In genomic region chr6:37058084-37058586, GRCh38 we compare ENCODE assay signal across 17 cellular contexts. TPM values are rescaled to one million over a fixed set of nuclear protein-coding genes. Genes with fewer than 3 reads are reported as not detected.
DNase-seq lines count a peak whose midpoint lies in the region; ATAC-seq, FAIRE-seq and TF ChIP-seq lines count a peak whose summit lies in the region.
"Had no signal": no experiment of that assay in that cellular context is flagged by ENCODE, and none has a peak within 500 bp of the region (broad histone marks: within the 10 kb centered on the region; RNA-seq: fewer than 3 reads in every experiment).

No MANE protein-coding gene starts in this region.

- H3K9me3 Mint-ChIP-seq in neural progenitor cell, result no peaks in the 10 kb centered on the region
- H3K9me3 Mint-ChIP-seq: activated naive CD4-positive, alpha-beta T cell treated with anti-CD3 and anti-CD28 coated beads for 36 hours had no signal

- no peak overlapping the region; the same call in 1 of the 2 replicates for H2AK5ac ChIP-seq in H1 (ENCODE audit: low read depth, low read length)

- peak overlapping the region; percentile 37 for H4K91ac ChIP-seq in H1 (replicated peaks; ENCODE audit: insufficient read length, low read length)

- TF ChIP-seq EP300 in H1 (IDR thresholded peaks at IDR 0.05; ENCODE audit: borderline replicate concordance in 1 of 2, low read depth in 2 of 2, low read length in 2 of 2), result no peak

- H3K4me2 ChIP-seq in H1 (ENCODE audit: insufficient read depth in 1 of 2, low read depth in 2 of 2, low read length in 2 of 2) (no peak overlapping the region), neural progenitor cell (no peak overlapping the region)

- no peak overlapping the region for H3K56ac ChIP-seq in H1 (replicated peaks; ENCODE audit: insufficient read length, low read depth, low read length)

- H3K27me3 Mint-ChIP-seq in neural progenitor cell (ENCODE audit: insufficient read depth, low read depth), result peaks cover 15% of the 10 kb centered on the region

- H3F3A ChIP-seq in neural progenitor cell (ENCODE audit: low read depth), result peaks cover 33% of the 10 kb centered on the region

- H3K36me3 ChIP-seq in MG63 (no peaks in the 10 kb centered on the region), H1 (ENCODE audit: control insufficient read depth in 2 of 4, insufficient read depth in 4 of 4, low read length in 3 of 4) (no peaks in the 10 kb centered on the region), neural progenitor cell (no peaks in the 10 kb centered on the region)

- TF ChIP-seq CTCF in H1 (IDR thresholded peaks at IDR 0.05; ENCODE audit: control extremely low read depth in 1 of 3, insufficient read depth in 1 of 3, low read depth in 1 of 3, low read length in 3 of 3) (no peak), neural progenitor cell (IDR thresholded peaks at IDR 0.05) (no peak)

- H3K79me1 ChIP-seq in H1 (ENCODE audit: low read depth, low read length), result no peaks in the 10 kb centered on the region

- H3K18ac ChIP-seq in H1 (ENCODE audit: extremely low read depth, low read length), result no peak overlapping the region

- peak overlapping the region; percentile 67 for H3K4me3 Mint-ChIP-seq in neural progenitor cell
- H3K4me3 Mint-ChIP-seq: activated naive CD4-positive, alpha-beta T cell treated with anti-CD3 and anti-CD28 coated beads for 36 hours had no signal

- no peak overlapping the region for H4K8ac ChIP-seq in H1 (ENCODE audit: extremely low read depth, insufficient read depth, low read length)

- H2BK15ac ChIP-seq in H1 (ENCODE audit: low read length), result no peak overlapping the region

- H3K36me3 Mint-ChIP-seq in neural progenitor cell, result no peaks in the 10 kb centered on the region

- H3K4ac ChIP-seq in H1 (replicated peaks; ENCODE audit: insufficient read length, low read depth, low read length), result peak overlapping the region; percentile 27

- H3K27me3 ChIP-seq in MG63 (no peaks in the 10 kb centered on the region), H1 (replicated peaks in 1 of 4; ENCODE audit: control insufficient read depth in 3 of 4, extremely low read depth in 1 of 4, insufficient read depth in 3 of 4, low read length in 3 of 4) (no peaks in the 10 kb centered on the region), neural progenitor cell (no peaks in the 10 kb centered on the region)

- H3K4me1 ChIP-seq in H1 (replicated peaks in 1 of 4; ENCODE audit: control insufficient read depth in 3 of 4, insufficient read depth in 4 of 4, low read length in 3 of 4) (peaks cover 4 to 31% (median 22%) of the 10 kb centered on the region in 4 experiments), neural progenitor cell (peaks cover 14% of the 10 kb centered on the region)

- H2BK20ac ChIP-seq in H1 (ENCODE audit: low read length), result peak overlapping the region; percentile 83; the same call in 1 of the 2 replicates

- ATAC-seq in HG02798 (IDR thresholded peaks at IDR 0.05; ENCODE audit: poor library complexity, unreplicated experiment), result no peak
- no peak for ATAC-seq in GM19395 (IDR thresholded peaks at IDR 0.05; ENCODE audit: unreplicated experiment)

- H3K9ac ChIP-seq in H1 (replicated peaks in 1 of 4; ENCODE audit: extremely low read depth in 1 of 4, low read depth in 3 of 4, low read length in 3 of 4) (no peak overlapping the region), neural progenitor cell (no peak overlapping the region)

- POLR2A ChIA-PET in H1 (lab: Charles Lee; ENCODE audit: partially characterized antibody), result interaction anchor here (1.6 to 11.1 kb wide), 8 partner anchors 13 to 114 kb away, joined by 4 to 82 read pairs (median 14); partner anchors contain the start of gene PIM1

- H3K23ac ChIP-seq in H1 (ENCODE audit: insufficient read length), result no peak overlapping the region

- H3K14ac ChIP-seq in H1 (ENCODE audit: insufficient read length), result no peak overlapping the region

- no peak for TF ChIP-seq POLR2A in H1 (IDR thresholded peaks at IDR 0.05; ENCODE audit: control extremely low read depth in 1 of 2, low read depth in 2 of 2, low read length in 2 of 2)

- no peak overlapping the region for H2BK120ac ChIP-seq in H1 (replicated peaks; ENCODE audit: low read depth, low read length)

- WGBS in H1 (ENCODE audit: extremely low coverage in 1 of 2, insufficient coverage in 1 of 2, insufficient read length in 1 of 2, insufficient replicate concordance in 2 of 2, low coverage in 1 of 2, low lambda C conversion rate in 2 of 2, missing lambda C conversion rate in 1 of 2), 2 experiments, result 94% methylated on average over 9 of the region's 9 CpGs; no CpG with 5 or more reads in 1 of the 2 experiments

- H2AFZ ChIP-seq in H1 (ENCODE audit: low read length), result no peak overlapping the region
- H2AFZ ChIP-seq in neural progenitor cell (replicated peaks), result no peak overlapping the region

- H2BK12ac ChIP-seq in H1 (ENCODE audit: low read depth, low read length), result peak overlapping the region; percentile 77

- CTCF ChIA-PET in H1 (lab: Charles Lee; ENCODE audit: partially characterized antibody), result interaction anchor here (1.0 to 29.2 kb wide), 19 partner anchors 11 to 147 kb away, joined by 3 to 635 read pairs (median 4); partner anchors contain the start of gene PIM1

- H3K23me2 ChIP-seq in H1 (ENCODE audit: low read depth, low read length), result no peaks in the 10 kb centered on the region

- peaks cover 55% of the 10 kb centered on the region for H3K4me1 Mint-ChIP-seq in neural progenitor cell

- H3K4me3 ChIP-seq in MG63, result no peak overlapping the region
- no peak overlapping the region for H3K4me3 ChIP-seq in H1 (ENCODE audit: extremely low read depth in 1 of 4, insufficient read depth in 2 of 4, low read depth in 3 of 4, low read length in 4 of 4)
- H3K4me3 ChIP-seq in neural progenitor cell, result no peak overlapping the region

- DNase-seq in AG20443 (ENCODE audit: low spot score) (peak; percentile 61), MG63 (peak; percentile 81), H1 (ENCODE audit: low read depth in 1 of 2, low spot score in 2 of 2) (no peak), neural progenitor cell (ENCODE audit: low spot score) (no peak), SK-N-DZ (ENCODE audit: low spot score) (no peak), UCSD-AML1 (lab: John Stamatoyannopoulos, UW; ENCODE audit: unreplicated experiment) (no peak)
- DNase-seq: activated naive CD4-positive, alpha-beta T cell treated with anti-CD3 and anti-CD28 coated beads for 36 hours; C1 segment of cervical spinal cord; cerebellar nuclear complex; NCI-H1092 treated with DMSO at 0.1 percent for 48 hours; NCI-H510A treated with DMSO at 0.1 percent for 48 hours; stimulated activated CD4-positive, alpha-beta T cell treated with anti-CD3 and anti-CD28 coated beads, Interleukin-2, amount 100 ng/mL, for 24 hours had no signal

- peak overlapping the region; percentile 62 for H3K27ac Mint-ChIP-seq in neural progenitor cell
- H3K27ac Mint-ChIP-seq: activated naive CD4-positive, alpha-beta T cell treated with anti-CD3 and anti-CD28 coated beads for 36 hours had no signal

- no peak for TF ChIP-seq RAD21 in H1 (IDR thresholded peaks at IDR 0.05 in 1 of 2, conservative IDR thresholded peaks at IDR 0.05 in 1 of 2; ENCODE audit: low read depth in 2 of 2, low read length in 2 of 2)

- no peaks in the 10 kb centered on the region for H3K79me2 ChIP-seq in H1 (ENCODE audit: control insufficient read depth in 1 of 2, insufficient read depth in 2 of 2, low read length in 2 of 2)
- H3K79me2 ChIP-seq in neural progenitor cell (ENCODE audit: low read depth), result no peaks in the 10 kb centered on the region

- H4K5ac ChIP-seq in H1 (ENCODE audit: insufficient read length, low read depth, low read length), result no peak overlapping the region

- peak overlapping the region; percentile 26 for H2BK5ac ChIP-seq in H1 (ENCODE audit: low read depth, low read length)

- H4K20me1 ChIP-seq in H1 (replicated peaks in 1 of 2; ENCODE audit: control insufficient read depth in 1 of 2, insufficient read depth in 2 of 2, low read length in 2 of 2) (no peaks in the 10 kb centered on the region), neural progenitor cell (ENCODE audit: low read depth) (no peaks in the 10 kb centered on the region)

- no peak for FAIRE-seq in H1 (lab: Jason Lieb, UNC)
- FAIRE-seq: TTC549 had no signal

- H3K9me3 ChIP-seq in MG63 (no peaks in the 10 kb centered on the region), H1 (ENCODE audit: insufficient read depth in 2 of 2, low read depth in 1 of 2, low read length in 1 of 2) (no peaks in the 10 kb centered on the region), neural progenitor cell (ENCODE audit: low read depth) (no peaks in the 10 kb centered on the region)

- H3K27ac ChIP-seq in H1 (ENCODE audit: low read depth, low read length), result no peak overlapping the region
- H3K27ac ChIP-seq in neural progenitor cell, result no peak overlapping the region

TF ChIP-seq in H1, 55 proteins besides CTCF, POLR2A, EP300 and RAD21 (continues in another document):
- TF ChIP-seq ATF3 (IDR thresholded peaks at IDR 0.05; ENCODE audit: insufficient read depth, low read depth, low read length) (no peak), POU5F1 (IDR thresholded peaks at IDR 0.05; ENCODE audit: low read depth, low read length) (no peak)

RNA-seq across cellular contexts. Expression of gene FGD2, which starts 52.7 kb away (rescaled TPM):
- 0.33 TPM in 1 of 2 replicates, not detected in the other for total RNA-seq in MG63 (2014; rRNA removed; shearing (Covaris generic); ENCODE audit: low replicate concordance)
- 0.19 and 0.32 TPM in 2 replicates for total RNA-seq in H1 (2021; fragmentation: NEBNext Ultra II Directional; extraction: Animal tissue kit (Norgen Biotek cat#: 25700))
- 0.12 and 0.24 TPM in 2 replicates for polyA plus RNA-seq in H1 (2011; rRNA removed)
- 0.18 TPM for polyA plus RNA-seq in H1 (2011; cell fraction: cytosol; rRNA removed)
- 0.76 TPM for polyA plus RNA-seq in H1 (2011; cell fraction: nucleus; rRNA removed)
- 0.10 to 0.13 TPM in 2 of 4 replicates, not detected in the others for polyA plus RNA-seq in H1 (2012, experiment 1 of 2)
- 0.09 TPM for polyA plus RNA-seq in H1 (2012, experiment 2 of 2)
- 0.24 TPM for polyA plus RNA-seq in H1 (2013, experiment 1 of 2)
- 0.22 TPM for polyA plus RNA-seq in H1 (2013, experiment 2 of 2)
- 0.06 and 0.56 TPM in 2 replicates for polyA minus RNA-seq in H1 (2011; rRNA and poly(A)+ RNA removed)
- polyA minus RNA-seq in H1 (2011; cell fraction: cytosol; rRNA and poly(A)+ RNA removed), result not detected
- 0.70 TPM for polyA minus RNA-seq in H1 (2011; cell fraction: nucleus; rRNA and poly(A)+ RNA removed)
- 0.06 and 0.12 TPM in 2 replicates for total RNA-seq in neural progenitor cell (ENCODE audit: low replicate concordance)
- polyA plus RNA-seq in SK-N-DZ (2014; cell fraction: cytosol; rRNA removed), result not detected in 2 replicates
- not detected in 2 replicates for polyA plus RNA-seq in SK-N-DZ (2014; cell fraction: nucleus; rRNA removed)
- total RNA-seq: Daoy, pulmonary artery endothelial cell had no signal

Comparison
In these comparisons a context has a peak if more than half of its experiments do, and no peak if none do; other contexts are left out.
1. DNase-seq: peak in AG20443 (single experiment) and MG63 (single experiment); none in H1 (0 of 2), neural progenitor cell (single experiment), SK-N-DZ (single experiment) and UCSD-AML1 (single experiment).